ENCODE assay signal across 27 cellular contexts in genomic region chr2:50551018-50551726, GRCh38.
"Had no signal": no experiment of that assay in that cellular context is flagged by ENCODE, and none has a peak within 500 bp of the region (broad histone marks: within the 10 kb centered on the region; RNA-seq: fewer than 3 reads in every experiment).

No MANE protein-coding gene starts in this region.

- ATAC-seq: activated CD4-positive, alpha-beta T cell treated with anti-CD3 and anti-CD28 coated beads for 36 hours; activated CD4-positive, CD25-positive, alpha-beta regulatory T cell treated with anti-CD3 and anti-CD28 coated beads, Interleukin-2, amount 50 U/mL, for 24 hours; activated CD8-positive, alpha-beta memory T cell treated with anti-CD3 and anti-CD28 coated beads, Interleukin-2, amount 10 ng/mL, durations not matched to agents 7 days and 5 days; activated naive CD8-positive, alpha-beta T cell treated with anti-CD3 and anti-CD28 coated beads, Interleukin-2, amount 50 U/mL, for 24 hours; PC-3; WTC11 had no signal

- H3K9me3 ChIP-seq: Peyer's patch had no signal

- H3K27me3 ChIP-seq: Peyer's patch had no signal

- H3K4me1 ChIP-seq: Peyer's patch had no signal

- H3K4me3 ChIP-seq: Peyer's patch had no signal

- H3K27ac ChIP-seq: Peyer's patch had no signal

- DNase-seq: activated CD4-positive, alpha-beta memory T cell treated with anti-CD3 and anti-CD28 coated beads, Interleukin-2, amount 10 ng/mL, durations not matched to agents 7 days and 5 days; activated CD4-positive, alpha-beta T cell treated with anti-CD3 and anti-CD28 coated beads for 36 hours; activated CD4-positive, alpha-beta T cell treated with anti-CD3 and anti-CD28 coated beads, Interleukin-2, amount 50 U/mL, for 1 hour; activated CD8-positive, alpha-beta memory T cell treated with anti-CD3 and anti-CD28 coated beads for 24 hours; activated CD8-positive, alpha-beta memory T cell treated with anti-CD3 and anti-CD28 coated beads, Interleukin-2, amount 10 ng/mL, durations not matched to agents 7 days and 5 days; activated CD8-positive, alpha-beta memory T cell treated with anti-CD3 and anti-CD28 coated beads, Interleukin-2, amount 50 U/mL, for 48 hours; activated effector memory CD4-positive, alpha-beta T cell treated with Interleukin-2 at 50 U/mL for 16 hours; activated naive CD4-positive, alpha-beta T cell treated with anti-CD3 and anti-CD28 coated beads, Interleukin-2, amount 10 ng/mL, durations not matched to agents 7 days and 5 days; activated naive CD8-positive, alpha-beta T cell treated with anti-CD3 and anti-CD28 coated beads, Interleukin-2, amount 50 U/mL, for 24 hours; activated T-cell treated with anti-CD3 and anti-CD28 coated beads, Interleukin-2, amount 50 U/mL, for 48 hours; anterior cingulate cortex; Karpas-422; KBM-7; NCI-H1105; NCI-H1417 treated with DMSO at 0.1 percent for 48 hours; NCI-H1694; NCI-H1930; NCI-H2081 treated with DMSO at 0.1 percent for 48 hours; NCI-H345; NCI-H524 treated with DMSO at 0.1 percent for 48 hours; NK-92 treated with Interleukin-12 subunit alpha and Interleukin-12 subunit beta, amount 100 ng/mL, for 24 hours; PC-3; Peyer's patch; RPMI8226; T1000 had no signal

- H3K36me3 ChIP-seq: Peyer's patch had no signal
